ENCODE assay signal across 8 cellular contexts in genomic region chr9:7234144-7234543, GRCh38.
DNase-seq lines count a peak whose midpoint lies in the region; TF ChIP-seq lines count a peak whose summit lies in the region.

No MANE protein-coding gene starts in this region.

- H3K27ac Mint-ChIP-seq in immature natural killer cell: no peak overlapping the region

- no peaks in the 10 kb centered on the region for H3K9me3 Mint-ChIP-seq in immature natural killer cell

- intact Hi-C loops in spleen (cut with DNase I; ENCODE audit: low total_unique reads): no loop called here

- H3K4me1 ChIP-seq in spleen: no peaks in the 10 kb centered on the region

- H3K27me3 Mint-ChIP-seq in immature natural killer cell (ENCODE audit: low read depth in 3 of 3): peaks cover 0 to 6% (median 4%) of the 10 kb centered on the region in 3 donors

- no peaks in the 10 kb centered on the region for H3K36me3 Mint-ChIP-seq in immature natural killer cell

- H3K36me3 ChIP-seq in H7 (replicated peaks; ENCODE audit: control insufficient read depth, insufficient read depth, low read length) (no peaks in the 10 kb centered on the region), spleen (no peaks in the 10 kb centered on the region)

- 56 to 75% (median 65%) methylated on average over 5 of the region's 5 CpGs for WGBS in spleen, 5 donors

- H3K4me3 ChIP-seq in H7 (ENCODE audit: insufficient read depth, low read depth, low read length): no peak overlapping the region
- no peak overlapping the region for H3K4me3 ChIP-seq in epithelial cell of proximal tubule (ENCODE audit: low read depth, low read length)
- H3K4me3 ChIP-seq in spleen: no peak overlapping the region

- H3K4me3 Mint-ChIP-seq in immature natural killer cell: no peak overlapping the region

- no peaks in the 10 kb centered on the region for H3K4me1 Mint-ChIP-seq in immature natural killer cell

- H3K9me3 ChIP-seq in spleen: no peaks in the 10 kb centered on the region

- TF ChIP-seq CTCF in epithelial cell of proximal tubule (conservative IDR thresholded peaks at IDR 0.05; ENCODE audit: low read depth, low read length): peak; percentile 66
- TF ChIP-seq CTCF in spleen (IDR thresholded peaks at IDR 0.05 in 8 of 11, conservative IDR thresholded peaks at IDR 0.05 in 3 of 11): no peak

- TF ChIP-seq POLR2A in spleen (IDR thresholded peaks at IDR 0.05): no peak

- DNase-seq in DMS 273 (lab: John Stamatoyannopoulos, UW; ENCODE audit: unreplicated experiment) (peak; percentile 39), DMS 273 treated with DMSO at 0.1 percent for 48 hours (lab: John Stamatoyannopoulos, UW) (no peak), H7 (peak; percentile 44), OCI-M1 (lab: John Stamatoyannopoulos, UW) (peak; percentile 100), epithelial cell of proximal tubule (ENCODE audit: low read depth) (no peak), immature natural killer cell (no peak), spleen (no peak)
- DNase-seq in stimulated activated CD8-positive, alpha-beta memory T cell treated with anti-CD3 and anti-CD28 coated beads, Interleukin-4, amount 100 ng/mL, for 24 hours (ENCODE audit: low read depth): peak; percentile 16

- H3K27me3 ChIP-seq in H7 (ENCODE audit: control insufficient read depth, insufficient read depth, low read length) (no peaks in the 10 kb centered on the region), spleen (replicated peaks in 1 of 7) (peaks cover 0 to 13% (median 0%) of the 10 kb centered on the region in 7 donors)

- H3K27ac ChIP-seq in spleen: no peak overlapping the region

Comparison
In these comparisons a context has a peak if more than half of its experiments do, and no peak if none do; other contexts are left out.
1. DNase-seq: peak in DMS 273 (single experiment), H7 (single experiment), OCI-M1 (single experiment) and stimulated activated CD8-positive, alpha-beta memory T cell treated with anti-CD3 and anti-CD28 coated beads, Interleukin-4, amount 100 ng/mL, for 24 hours (single experiment); none in DMS 273 treated with DMSO at 0.1 percent for 48 hours (single experiment), epithelial cell of proximal tubule (single experiment), immature natural killer cell (0 of 3) and spleen (single experiment).